27 cellular contexts compared by ENCODE assay signal in genomic region chr4:138005486-138005885, GRCh38.
"Had no signal": no experiment of that assay in that cellular context is flagged by ENCODE, and none has a peak within 500 bp of the region (broad histone marks: within the 10 kb centered on the region; RNA-seq: fewer than 3 reads in every experiment).

No MANE protein-coding gene starts in this region.

- H3K27me3 ChIP-seq: colonic mucosa, gastrocnemius medialis, neural progenitor cell, right atrium auricular region had no signal

- H3K27ac Mint-ChIP-seq: dendritic cell treated with granulocyte-macrophage colony-stimulating factor and Interleukin-4, amounts not matched to agents 40 ng/mL and 50 ng/mL, for 4 days; endodermal cell; memory B cell; naive thymus-derived CD4-positive, alpha-beta T cell; nephron; neural progenitor cell; progenitor cell of endocrine pancreas; stimulated activated effector memory CD8-positive, alpha-beta T cell treated with anti-CD3 and anti-CD28 coated beads, Interleukin-12 subunit alpha, Interleukin-12 subunit beta, amount 100 ng/mL, for 72 hours; stimulated activated naive CD8-positive, alpha-beta T cell treated with anti-CD3 and anti-CD28 coated beads, Interleukin-15, Interleukin-2, amounts not matched to agents 100 ng/mL and 50 ng/mL, for 24 hours had no signal

- H3K4me1 ChIP-seq: colonic mucosa, neural progenitor cell, parathyroid adenoma, right atrium auricular region had no signal

- H3K27ac ChIP-seq: colonic mucosa, epithelial cell of prostate, gastrocnemius medialis, neural progenitor cell, parathyroid adenoma, right atrium auricular region, thoracic aorta had no signal

- H3K9me3 Mint-ChIP-seq: dendritic cell treated with granulocyte-macrophage colony-stimulating factor and Interleukin-4, amounts not matched to agents 40 ng/mL and 50 ng/mL, for 4 days; endodermal cell; memory B cell; nephron; neural progenitor cell; stimulated activated naive CD8-positive, alpha-beta T cell treated with anti-CD3 and anti-CD28 coated beads, Interleukin-15, Interleukin-2, amounts not matched to agents 100 ng/mL and 50 ng/mL, for 24 hours had no signal

- H3K27me3 Mint-ChIP-seq: dendritic cell treated with granulocyte-macrophage colony-stimulating factor and Interleukin-4, amounts not matched to agents 40 ng/mL and 50 ng/mL, for 4 days; memory B cell; progenitor cell of endocrine pancreas; stimulated activated naive CD8-positive, alpha-beta T cell treated with anti-CD3 and anti-CD28 coated beads, Interleukin-15, Interleukin-2, amounts not matched to agents 100 ng/mL and 50 ng/mL, for 24 hours had no signal

- H3K4me1 Mint-ChIP-seq: memory B cell; naive thymus-derived CD4-positive, alpha-beta T cell; nephron; neural progenitor cell; stimulated activated effector memory CD8-positive, alpha-beta T cell treated with anti-CD3 and anti-CD28 coated beads, Interleukin-12 subunit alpha, Interleukin-12 subunit beta, amount 100 ng/mL, for 72 hours had no signal

- ATAC-seq: esophagus mucosa; gastrocnemius medialis; left lobe of liver; mucosa of descending colon; naive thymus-derived CD4-positive, alpha-beta T cell; sciatic nerve; stimulated activated effector memory CD8-positive, alpha-beta T cell treated with anti-CD3 and anti-CD28 coated beads, Interleukin-12 subunit alpha, Interleukin-12 subunit beta, amount 100 ng/mL, for 72 hours had no signal

- DNase-seq: colonic mucosa; effector CD8-positive, alpha-beta T cell; endodermal cell; foreskin fibroblast; gastrocnemius medialis; head of caudate nucleus; kidney; mucosa of descending colon; naive thymus-derived CD4-positive, alpha-beta T cell; stimulated activated CD4-positive, alpha-beta T cell treated with anti-CD3 and anti-CD28 coated beads, Interleukin-2, amount 100 ng/mL, for 24 hours; stimulated activated CD4-positive, alpha-beta T cell treated with anti-CD3 and anti-CD28 coated beads, Interleukin-4, amount 100 ng/mL, for 24 hours; trophoblast cell had no signal

- H3K36me3 ChIP-seq: colonic mucosa, gastrocnemius medialis, neural progenitor cell, right atrium auricular region, thoracic aorta had no signal

- H3K4me3 ChIP-seq: colonic mucosa, gastrocnemius medialis, lung, mucosa of descending colon, neural progenitor cell, right atrium auricular region, thoracic aorta had no signal

- H3K9me3 ChIP-seq: colonic mucosa, gastrocnemius medialis, mucosa of descending colon, right atrium auricular region, thoracic aorta had no signal

- H3K4me3 Mint-ChIP-seq: dendritic cell treated with granulocyte-macrophage colony-stimulating factor and Interleukin-4, amounts not matched to agents 40 ng/mL and 50 ng/mL, for 4 days; endodermal cell; memory B cell; naive thymus-derived CD4-positive, alpha-beta T cell; nephron; neural progenitor cell; stimulated activated effector memory CD8-positive, alpha-beta T cell treated with anti-CD3 and anti-CD28 coated beads, Interleukin-12 subunit alpha, Interleukin-12 subunit beta, amount 100 ng/mL, for 72 hours; stimulated activated naive CD8-positive, alpha-beta T cell treated with anti-CD3 and anti-CD28 coated beads, Interleukin-15, Interleukin-2, amounts not matched to agents 100 ng/mL and 50 ng/mL, for 24 hours had no signal

- H3K36me3 Mint-ChIP-seq: memory B cell; naive thymus-derived CD4-positive, alpha-beta T cell; neural progenitor cell; stimulated activated effector memory CD8-positive, alpha-beta T cell treated with anti-CD3 and anti-CD28 coated beads, Interleukin-12 subunit alpha, Interleukin-12 subunit beta, amount 100 ng/mL, for 72 hours had no signal
